In the genomic region with DNA sequence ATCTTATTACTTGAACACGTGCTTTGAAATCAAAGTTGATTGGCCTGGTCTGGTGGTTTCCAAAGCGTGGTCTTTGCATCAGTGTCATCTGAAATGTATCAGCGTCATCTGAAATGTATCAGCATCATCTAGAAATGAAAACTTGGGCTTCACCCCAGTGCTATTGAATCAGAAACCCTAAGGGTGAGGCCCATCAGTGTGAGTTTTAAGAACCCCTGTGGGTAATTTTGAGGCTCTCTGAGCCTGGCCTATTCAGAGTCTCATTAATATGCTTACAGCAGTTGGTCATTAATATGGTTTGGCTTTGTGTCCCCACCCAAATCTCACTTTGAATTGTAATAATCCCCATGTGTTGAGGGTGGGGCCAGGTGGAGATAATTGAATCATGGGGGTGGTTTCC, we compare ENCODE assay signal across 25 cellular contexts.
A peak's percentile ranks its signal among the peaks of the same experiment; 100 is the strongest.
DNase-seq lines count a peak whose midpoint lies in the region; ATAC-seq lines count a peak whose summit lies in the region.
"Had no signal": no experiment of that assay in that cellular context is flagged by ENCODE, and none has a peak within 500 bp of the region (broad histone marks: within the 10 kb centered on the region; RNA-seq: fewer than 3 reads in every experiment).

No MANE protein-coding gene starts in this region.

- no peak overlapping the region for H3K4me3 Mint-ChIP-seq in stimulated activated effector memory CD8-positive, alpha-beta T cell treated with anti-CD3 and anti-CD28 coated beads, Interleukin-12 subunit alpha, Interleukin-12 subunit beta, amount 100 ng/mL, for 72 hours
- no peak overlapping the region for H3K4me3 Mint-ChIP-seq in activated naive CD4-positive, alpha-beta T cell treated with anti-CD3 and anti-CD28 coated beads for 36 hours
- H3K4me3 Mint-ChIP-seq: B cell; CD14-positive monocyte; CD4-positive, alpha-beta memory T cell; CD4-positive, alpha-beta T cell; CD4-positive, CD25-positive, alpha-beta regulatory T cell; CD8-positive, alpha-beta memory T cell; CD8-positive, alpha-beta T cell had no signal

- CTCF ChIA-PET in activated naive CD4-positive, alpha-beta T cell treated with anti-CD3 and anti-CD28 coated beads for 36 hours (lab: Charles Lee): no interaction called here

- H3K27me3 Mint-ChIP-seq in activated naive CD4-positive, alpha-beta T cell treated with anti-CD3 and anti-CD28 coated beads for 36 hours (ENCODE audit: low read depth): peaks cover 5% of the 10 kb centered on the region
- H3K27me3 Mint-ChIP-seq: B cell had no signal

- no peak overlapping the region for H3K27ac Mint-ChIP-seq in stimulated activated effector memory CD8-positive, alpha-beta T cell treated with anti-CD3 and anti-CD28 coated beads, Interleukin-12 subunit alpha, Interleukin-12 subunit beta, amount 100 ng/mL, for 72 hours
- no peak overlapping the region for H3K27ac Mint-ChIP-seq in activated naive CD4-positive, alpha-beta T cell treated with anti-CD3 and anti-CD28 coated beads for 36 hours
- H3K27ac Mint-ChIP-seq: B cell; CD14-positive monocyte; CD4-positive, alpha-beta memory T cell; CD4-positive, alpha-beta T cell; CD4-positive, CD25-positive, alpha-beta regulatory T cell; CD8-positive, alpha-beta memory T cell; CD8-positive, alpha-beta T cell had no signal

- no peaks in the 10 kb centered on the region for H3K4me1 Mint-ChIP-seq in stimulated activated effector memory CD8-positive, alpha-beta T cell treated with anti-CD3 and anti-CD28 coated beads, Interleukin-12 subunit alpha, Interleukin-12 subunit beta, amount 100 ng/mL, for 72 hours
- H3K4me1 Mint-ChIP-seq in activated naive CD4-positive, alpha-beta T cell treated with anti-CD3 and anti-CD28 coated beads for 36 hours (ENCODE audit: low read depth): no peaks in the 10 kb centered on the region
- H3K4me1 Mint-ChIP-seq: CD14-positive monocyte; CD4-positive, alpha-beta memory T cell; CD4-positive, CD25-positive, alpha-beta regulatory T cell; CD8-positive, alpha-beta memory T cell had no signal

- H3K36me3 Mint-ChIP-seq in stimulated activated effector memory CD8-positive, alpha-beta T cell treated with anti-CD3 and anti-CD28 coated beads, Interleukin-12 subunit alpha, Interleukin-12 subunit beta, amount 100 ng/mL, for 72 hours: no peaks in the 10 kb centered on the region
- no peaks in the 10 kb centered on the region for H3K36me3 Mint-ChIP-seq in activated naive CD4-positive, alpha-beta T cell treated with anti-CD3 and anti-CD28 coated beads for 36 hours (ENCODE audit: low read depth)
- H3K36me3 Mint-ChIP-seq: CD14-positive monocyte; CD4-positive, alpha-beta memory T cell; CD4-positive, CD25-positive, alpha-beta regulatory T cell; CD8-positive, alpha-beta memory T cell; CD8-positive, alpha-beta T cell had no signal

- peak; percentile 52 for ATAC-seq in stimulated activated effector memory CD8-positive, alpha-beta T cell treated with anti-CD3 and anti-CD28 coated beads, Interleukin-12 subunit alpha, Interleukin-12 subunit beta, amount 100 ng/mL, for 72 hours
- ATAC-seq: A549; CD8-positive, alpha-beta T cell had no signal

- DNase-seq in stimulated activated effector memory CD8-positive, alpha-beta T cell treated with anti-CD3 and anti-CD28 coated beads, Interleukin-12 subunit alpha, Interleukin-12 subunit beta, amount 100 ng/mL, for 72 hours (ENCODE audit: low spot score in 2 of 2): no peak
- DNase-seq in activated naive CD4-positive, alpha-beta T cell treated with anti-CD3 and anti-CD28 coated beads for 36 hours: no peak
- DNase-seq: 8988T; ACHN; AML-193; BE2C; C1 segment of cervical spinal cord; Caco-2; Calu3; CD4-positive, alpha-beta memory T cell; CD4-positive, alpha-beta T cell; CD4-positive, CD25-positive, alpha-beta regulatory T cell; CD8-positive, alpha-beta memory T cell; CD8-positive, alpha-beta T cell; COR-L47; DMS 273 treated with DMSO at 0.1 percent for 48 hours; DMS153; DMS53; DMS79; DMS79 treated with DMSO at 0.1 percent for 48 hours; DND-41; EL had no signal

- intact Hi-C loops in activated naive CD4-positive, alpha-beta T cell treated with anti-CD3 and anti-CD28 coated beads for 36 hours (cut with micrococcal nuclease): no loop called here

- H3K9me3 Mint-ChIP-seq in stimulated activated effector memory CD8-positive, alpha-beta T cell treated with anti-CD3 and anti-CD28 coated beads, Interleukin-12 subunit alpha, Interleukin-12 subunit beta, amount 100 ng/mL, for 72 hours: no peaks in the 10 kb centered on the region
- H3K9me3 Mint-ChIP-seq in activated naive CD4-positive, alpha-beta T cell treated with anti-CD3 and anti-CD28 coated beads for 36 hours: peaks cover 2% of the 10 kb centered on the region
- H3K9me3 Mint-ChIP-seq: CD4-positive, alpha-beta T cell; CD8-positive, alpha-beta memory T cell had no signal
